Comparison of ENCODE assay signal across 13 cellular contexts in genomic region chr5:14165375-14166091, GRCh38. TPM values are rescaled to one million over a fixed set of nuclear protein-coding genes. Genes with fewer than 3 reads are reported as not detected.
DNase-seq lines count a peak whose midpoint lies in the region; ATAC-seq and TF ChIP-seq lines count a peak whose summit lies in the region.
"Had no signal": no experiment of that assay in that cellular context is flagged by ENCODE, and none has a peak within 500 bp of the region (broad histone marks: within the 10 kb centered on the region; RNA-seq: fewer than 3 reads in every experiment).

No MANE protein-coding gene starts in this region.

- peaks cover 65% of the 10 kb centered on the region for H3K4me1 ChIP-seq in PC-3 (ENCODE audit: insufficient read depth, low read length)
- peaks cover 4% of the 10 kb centered on the region for H3K4me1 ChIP-seq in endodermal cell (ENCODE audit: control insufficient read depth, insufficient read depth, low read length)
- H3K4me1 ChIP-seq in left ventricle myocardium inferior, result peaks cover 76% of the 10 kb centered on the region

- no peaks in the 10 kb centered on the region for H3K9me2 ChIP-seq in PC-3 (replicated peaks; ENCODE audit: low read length)

- H3K4me2 ChIP-seq in PC-3 (ENCODE audit: low read length), result peak overlapping the region; percentile 48

- H3K27me3 ChIP-seq in PC-3 (ENCODE audit: low read length) (no peaks in the 10 kb centered on the region), endodermal cell (ENCODE audit: control insufficient read depth, insufficient read depth, low read length, poor library complexity, severe bottlenecking) (no peaks in the 10 kb centered on the region), left ventricle myocardium inferior (ENCODE audit: low read depth) (no peaks in the 10 kb centered on the region)
- H3K27me3 ChIP-seq: gastrocnemius medialis, stomach had no signal

- 59 to 80% methylated on average over 4 to 9 of the region's 9 CpGs for WGBS in endodermal cell (ENCODE audit: insufficient coverage in 1 of 2, insufficient read length in 1 of 2), 2 experiments

- H3K9me3 Mint-ChIP-seq in Calu3 (ENCODE audit: low read depth, unreplicated experiment) (peaks cover 5% of the 10 kb centered on the region), endodermal cell (peaks cover 16% of the 10 kb centered on the region), naive B cell (peaks cover 0 to 4% (median 0%) of the 10 kb centered on the region in 7 donors)

- H3K4me3 ChIP-seq in PC-3 (ENCODE audit: low read length) (peak overlapping the region; percentile 5; the same call in 1 of the 2 replicates), endodermal cell (ENCODE audit: low read length) (no peak overlapping the region), left ventricle myocardium inferior (no peak overlapping the region)
- H3K4me3 ChIP-seq: gastrocnemius medialis, stomach had no signal

- POLR2A ChIA-PET in PC-3 (lab: Charles Lee; ENCODE audit: unreplicated experiment), result interaction anchor here (0.6 kb wide), 1 partner anchor 418 kb away, joined by 7 read pairs; no protein-coding TSS in a partner anchor

- peaks cover 74% of the 10 kb centered on the region for H3K4me1 Mint-ChIP-seq in Calu3 (ENCODE audit: low read depth, unreplicated experiment)
- H3K4me1 Mint-ChIP-seq in endodermal cell, result peaks cover 29% of the 10 kb centered on the region
- peaks cover 68 to 85% (median 81%) of the 10 kb centered on the region in 3 donors for H3K4me1 Mint-ChIP-seq in naive B cell

- H3K9me3 ChIP-seq in PC-3 (ENCODE audit: low read length), result peaks cover 5% of the 10 kb centered on the region; the same call in 1 of the 2 replicates
- peaks cover 18% of the 10 kb centered on the region for H3K9me3 ChIP-seq in endodermal cell (ENCODE audit: control insufficient read depth, low read length)
- peaks cover 7% of the 10 kb centered on the region for H3K9me3 ChIP-seq in left ventricle myocardium inferior (replicated peaks)
- H3K9me3 ChIP-seq: gastrocnemius medialis had no signal

- no peaks in the 10 kb centered on the region for H3F3A ChIP-seq in PC-3 (ENCODE audit: low read length, unreplicated experiment)

- CTCF ChIA-PET in Calu3 (lab: Charles Lee), result interaction anchor here (0.8 to 1.6 kb wide), 2 partner anchors 9 to 104 kb away, joined by 3 to 6 read pairs; no protein-coding TSS in a partner anchor
- CTCF ChIA-PET in PC-3 (lab: Charles Lee), result interaction anchor here (1.2 kb wide), 1 partner anchor 9 kb away, joined by 3 read pairs; no protein-coding TSS in a partner anchor

- peaks cover 62% of the 10 kb centered on the region for H4K20me1 ChIP-seq in PC-3 (ENCODE audit: low read length)

- BruUV-seq in Calu3 (replicated peaks; lab: Mats Ljungman, UMichigan), result no TSS peak
- no TSS peak for BruUV-seq in PC-3 (replicated peaks; lab: Mats Ljungman, UMichigan)

- peaks cover 18% of the 10 kb centered on the region for H3K36me3 ChIP-seq in PC-3 (ENCODE audit: low read depth, low read length)
- no peaks in the 10 kb centered on the region for H3K36me3 ChIP-seq in endodermal cell (ENCODE audit: control insufficient read depth, insufficient read depth, low read length)
- H3K36me3 ChIP-seq in left ventricle myocardium inferior, result no peaks in the 10 kb centered on the region
- H3K36me3 ChIP-seq: gastrocnemius medialis, stomach had no signal

- peak overlapping the region; percentile 71 for H3K27ac Mint-ChIP-seq in Calu3 (ENCODE audit: unreplicated experiment)
- peak overlapping the region; percentile 65 for H3K27ac Mint-ChIP-seq in endodermal cell
- H3K27ac Mint-ChIP-seq in naive B cell, result peak overlapping the region in 4 of 6 donors; percentile 31 to 94 (median 53)

- TF ChIP-seq CTCF in Calu3 (IDR thresholded peaks at IDR 0.05; ENCODE audit: unreplicated experiment) (no peak), PC-3 (conservative IDR thresholded peaks at IDR 0.05; ENCODE audit: low read depth, low read length) (no peak), endodermal cell (conservative IDR thresholded peaks at IDR 0.05) (no peak), left ventricle myocardium inferior (IDR thresholded peaks at IDR 0.05; ENCODE audit: borderline replicate concordance) (no peak)

- H3K27me3 Mint-ChIP-seq in Calu3 (ENCODE audit: unreplicated experiment) (no peaks in the 10 kb centered on the region), endodermal cell (ENCODE audit: insufficient read depth) (no peaks in the 10 kb centered on the region), naive B cell (no peaks in the 10 kb centered on the region)

- H3K79me2 ChIP-seq in PC-3 (ENCODE audit: low read length), result peaks cover 100% of the 10 kb centered on the region

- H3K36me3 Mint-ChIP-seq in Calu3 (ENCODE audit: insufficient read depth, unreplicated experiment), result peaks cover 22% of the 10 kb centered on the region
- H3K36me3 Mint-ChIP-seq in endodermal cell (ENCODE audit: low read depth), result peaks cover 12% of the 10 kb centered on the region
- peaks cover 4 to 15% of the 10 kb centered on the region in 2 donors for H3K36me3 Mint-ChIP-seq in naive B cell
- H3K36me3 Mint-ChIP-seq: CD4-positive, CD25-positive, alpha-beta regulatory T cell had no signal

- ATAC-seq in PC-3, result peak; percentile 91
- ATAC-seq in naive B cell (ENCODE audit: low read depth in 2 of 2), result no peak
- ATAC-seq: gastrocnemius medialis had no signal

- H3K27ac ChIP-seq in PC-3 (ENCODE audit: low read length) (peak overlapping the region; percentile 82), endodermal cell (ENCODE audit: low read depth, low read length) (no peak overlapping the region), left ventricle myocardium inferior (replicated peaks) (no peak overlapping the region)
- H3K27ac ChIP-seq: gastrocnemius medialis had no signal

- H3K4me3 Mint-ChIP-seq in Calu3 (ENCODE audit: low read depth, unreplicated experiment) (peak overlapping the region; percentile 14), endodermal cell (no peak overlapping the region), naive B cell (no peak overlapping the region)
- H3K4me3 Mint-ChIP-seq: CD4-positive, CD25-positive, alpha-beta regulatory T cell had no signal

- intact Hi-C loops in Calu3 (cut with micrococcal nuclease; ENCODE audit: unreplicated experiment), result no loop called here
- intact Hi-C loops in PC-3 (cut with micrococcal nuclease), result no loop called here
- intact Hi-C loops in left ventricle myocardium inferior (cut with micrococcal nuclease), result no loop called here

- no peak overlapping the region for H2AFZ ChIP-seq in PC-3 (ENCODE audit: low read length)

- peak; percentile 46 for DNase-seq in Calu3
- DNase-seq in PC-3, result peak; percentile 97
- no peak for DNase-seq in endodermal cell
- DNase-seq in naive B cell, result no peak
- DNase-seq in SIG-M5 (lab: John Stamatoyannopoulos, UW), result no peak
- no peak for DNase-seq in T-helper 2 cell
- DNase-seq in left ventricle myocardium inferior, result no peak
- DNase-seq in NCI-H187 treated with DMSO at 0.1 percent for 48 hours (lab: John Stamatoyannopoulos, UW), result no peak
- DNase-seq: activated CD8-positive, alpha-beta memory T cell treated with anti-CD3 and anti-CD28 coated beads for 24 hours; aorta; CD4-positive, CD25-positive, alpha-beta regulatory T cell; gastrocnemius medialis; stomach had no signal

- H3K9ac ChIP-seq in PC-3 (ENCODE audit: low read length) (peak overlapping the region; percentile 30), endodermal cell (ENCODE audit: extremely low read depth, low read length, poor library complexity, severe bottlenecking) (no peak overlapping the region)

RNA-seq across cellular contexts. Expression of gene TRIO, which starts 22.4 kb away (rescaled TPM):
- 150 and 183 TPM in 2 replicates for total RNA-seq in Calu3 (2022)
- total RNA-seq in PC-3 (2014; rRNA removed), result 211 and 271 TPM in 2 replicates
- 100 to 1,000 TPM in 1 of 2 donors, 10 to 100 TPM in 1; 88.3 to 109 TPM for total RNA-seq in endodermal cell
- polyA plus RNA-seq in endodermal cell (2013, experiment 1 of 2), result 56.6 TPM
- 54.0 TPM for polyA plus RNA-seq in endodermal cell (2013, experiment 2 of 2)
- 10 to 100 TPM in 4 of 6 donors, 1 to 10 TPM in 2; 7.3 to 16.4 (median 11.1) TPM for polyA plus RNA-seq in naive B cell (ENCODE audit: low read depth in 6 of 6)
- 52.8 TPM for total RNA-seq in left ventricle myocardium inferior

Comparison
In these comparisons a context has a peak if more than half of its experiments do, and no peak if none do; other contexts are left out.
1. DNase-seq: peak in Calu3 (single experiment) and PC-3 (single experiment); none in endodermal cell (single experiment), naive B cell (single experiment), SIG-M5 (single experiment), T-helper 2 cell (0 of 5), left ventricle myocardium inferior (single experiment) and NCI-H187 treated with DMSO at 0.1 percent for 48 hours (single experiment).
2. Peak in every context shown above with its lines, with median percentiles within 50 percentile points of each other: H3K27ac Mint-ChIP-seq.